In the genomic region with DNA sequence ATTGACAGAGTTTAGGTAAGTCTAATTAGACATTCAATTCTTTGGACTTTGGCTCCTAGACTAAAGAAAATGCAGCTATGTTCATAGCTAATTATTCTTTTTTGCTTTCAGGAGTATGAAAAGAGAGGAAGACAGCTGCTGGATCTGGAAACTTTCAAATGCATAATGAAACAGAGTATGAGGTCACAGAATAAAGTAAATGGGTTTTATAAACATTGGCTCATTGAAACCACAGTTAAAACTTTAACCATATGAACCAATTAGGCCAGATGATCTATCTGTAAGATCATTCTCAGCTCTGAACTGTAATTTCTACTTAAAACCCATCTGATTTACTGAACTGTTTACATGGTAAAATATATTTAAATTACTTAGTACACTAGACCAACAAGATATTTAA, we compare ENCODE assay signal across 19 cellular contexts.
DNase-seq lines count a peak whose midpoint lies in the region; ATAC-seq, FAIRE-seq and TF ChIP-seq lines count a peak whose summit lies in the region.
"Had no signal": no experiment of that assay in that cellular context is flagged by ENCODE, and none has a peak within 500 bp of the region (broad histone marks: within the 10 kb centered on the region; RNA-seq: fewer than 3 reads in every experiment).

No MANE protein-coding gene starts in this region.

- peak overlapping the region; percentile 99 for H3K27ac ChIP-seq in A673 (ENCODE audit: low read depth, low read length, poor library complexity, severe bottlenecking)
- peak overlapping the region; percentile 100 for H3K27ac ChIP-seq in SK-N-MC
- H3K27ac ChIP-seq in GM12878 (ENCODE audit: control insufficient read depth, insufficient read depth), result no peak overlapping the region
- H3K27ac ChIP-seq in mesenchymal stem cell (ENCODE audit: low read length, poor library complexity, severe bottlenecking), result no peak overlapping the region
- H3K27ac ChIP-seq in right cardiac atrium (ENCODE audit: low read length), result no peak overlapping the region
- no peak overlapping the region for H3K27ac ChIP-seq in MM.1S (ENCODE audit: low read length)
- H3K27ac ChIP-seq: 22Rv1, A549, BLaER1, HL-60 had no signal

- no peak overlapping the region for H2BK120ac ChIP-seq in mesenchymal stem cell (ENCODE audit: low read depth, low read length)

- SMC1A ChIA-PET in GM12878 (lab: Charles Lee; ENCODE audit: uncharacterized antibody, unreplicated experiment), result interaction anchor here (1.0 to 1.8 kb wide), 2 partner anchors 29 to 34 kb away, joined by 3 to 6 read pairs; no protein-coding TSS in a partner anchor

- peaks cover 3% of the 10 kb centered on the region for H3K9me3 ChIP-seq in A673 (ENCODE audit: low read depth, low read length, poor library complexity, severe bottlenecking)
- no peaks in the 10 kb centered on the region; the same call in 1 of the 2 replicates for H3K9me3 ChIP-seq in SK-N-MC (ENCODE audit: low read depth, low read length)
- no peaks in the 10 kb centered on the region for H3K9me3 ChIP-seq in GM12878 (replicated peaks; ENCODE audit: control insufficient read depth, insufficient read depth, low read length)
- H3K9me3 ChIP-seq in mesenchymal stem cell (ENCODE audit: control insufficient read depth, low read length), result peaks cover 8% of the 10 kb centered on the region
- H3K9me3 ChIP-seq in right cardiac atrium (ENCODE audit: control insufficient read depth, low read length), result no peaks in the 10 kb centered on the region
- H3K9me3 ChIP-seq in MM.1S (replicated peaks; ENCODE audit: insufficient read depth, low read length), result no peaks in the 10 kb centered on the region
- H3K9me3 ChIP-seq: A549 had no signal

- no peak overlapping the region for H3K4ac ChIP-seq in mesenchymal stem cell (ENCODE audit: low read depth in 1 of 2, low read length in 2 of 2)

- H3K9me2 ChIP-seq in MM.1S (replicated peaks; ENCODE audit: insufficient read depth, low read length), result no peaks in the 10 kb centered on the region

- ATAC-seq in GM12878 (peak; percentile 34), right cardiac atrium (no peak)
- ATAC-seq: A549; CD8-positive, alpha-beta T cell; GM23338 had no signal

- no peaks in the 10 kb centered on the region for H3K79me2 ChIP-seq in GM12878 (ENCODE audit: control insufficient read depth, insufficient read depth, low read length)
- no peaks in the 10 kb centered on the region for H3K79me2 ChIP-seq in MM.1S (ENCODE audit: low read length)

- TF ChIP-seq POLR2A in GM12878 (IDR thresholded peaks at IDR 0.05; ENCODE audit: low read depth, low read length), result no peak

- no peak for DNase-seq in A673 (ENCODE audit: low spot score)
- DNase-seq in SK-N-MC (ENCODE audit: low read depth, low spot score), result no peak
- DNase-seq in GM12878 (ENCODE audit: low read depth, low spot score), result no peak
- DNase-seq in mesenchymal stem cell, result peak; percentile 42
- DNase-seq in right cardiac atrium, result no peak
- no peak for DNase-seq in MM.1S
- DNase-seq in stimulated activated CD4-positive, alpha-beta T cell treated with anti-CD3 and anti-CD28 coated beads, Interleukin-2, amount 100 ng/mL, for 24 hours, result no peak
- no peak for DNase-seq in NAMALWA (ENCODE audit: low spot score)
- DNase-seq: Calu3; CD8-positive, alpha-beta T cell; DMS79 treated with DMSO at 0.1 percent for 48 hours; GF-D8; HCEC 1CT had no signal

- H3F3A ChIP-seq in MM.1S (ENCODE audit: insufficient read depth, low read length), result no peaks in the 10 kb centered on the region

- intact Hi-C loops in A673 (cut with micrococcal nuclease; ENCODE audit: unreplicated experiment), result loop anchor here (10.0 kb wide), 3 partner anchors 210 to 400 kb away; partner anchors contain the start of gene USPL1
- intact Hi-C loops in GM12878 (cut with micrococcal nuclease; ENCODE audit: unreplicated experiment), result no loop called here
- intact Hi-C loops in right cardiac atrium (cut with DNase I), result no loop called here

- no peak overlapping the region for H2BK12ac ChIP-seq in mesenchymal stem cell (ENCODE audit: low read length in 2 of 2)

- H2AK5ac ChIP-seq in mesenchymal stem cell (ENCODE audit: low read length, severe bottlenecking), result no peak overlapping the region

- peaks cover 32% of the 10 kb centered on the region for H3K36me3 ChIP-seq in A673 (ENCODE audit: insufficient read depth, low read length, poor library complexity, severe bottlenecking)
- H3K36me3 ChIP-seq in SK-N-MC (ENCODE audit: insufficient read depth, low read length), result peaks cover 36% of the 10 kb centered on the region
- no peaks in the 10 kb centered on the region for H3K36me3 ChIP-seq in GM12878 (ENCODE audit: control insufficient read depth in 2 of 2, insufficient read depth in 2 of 2, low read length in 1 of 2)
- H3K36me3 ChIP-seq in mesenchymal stem cell (ENCODE audit: control insufficient read depth in 1 of 2, insufficient read depth in 2 of 2, low read depth in 1 of 2, low read length in 2 of 2), result no peaks in the 10 kb centered on the region
- no peaks in the 10 kb centered on the region for H3K36me3 ChIP-seq in MM.1S (replicated peaks; ENCODE audit: insufficient read depth, low read length)
- H3K36me3 ChIP-seq: BLaER1 had no signal

- H4K20me1 ChIP-seq in GM12878 (ENCODE audit: control insufficient read depth, insufficient read depth) (no peaks in the 10 kb centered on the region), MM.1S (ENCODE audit: insufficient read depth, low read length) (no peaks in the 10 kb centered on the region)
- H4K20me1 ChIP-seq: BLaER1 had no signal

- H4K8ac ChIP-seq in mesenchymal stem cell (ENCODE audit: low read length), result no peak overlapping the region

- no peak for TF ChIP-seq RAD21 in GM12878 (IDR thresholded peaks at IDR 0.05; ENCODE audit: insufficient read depth, low read depth, low read length)

- no peak for FAIRE-seq in GM12878 (lab: Jason Lieb, UNC)
- FAIRE-seq: A549, H54 had no signal

- H2BK5ac ChIP-seq in mesenchymal stem cell (ENCODE audit: low read depth, low read length, poor library complexity, severe bottlenecking), result no peak overlapping the region

- POLR2A ChIA-PET in A673 (lab: Charles Lee; ENCODE audit: low non-redundant PET), result no interaction called here
- POLR2A ChIA-PET in GM12878 (lab: Charles Lee), result no interaction called here

- BruUV-seq in A673 (replicated peaks; lab: Mats Ljungman, UMichigan) (no TSS peak), GM12878 (replicated peaks; lab: Mats Ljungman, UMichigan) (no TSS peak)

- H3K9ac ChIP-seq in SK-N-MC (ENCODE audit: insufficient read length) (peak overlapping the region; percentile 96), GM12878 (ENCODE audit: control insufficient read depth, insufficient read depth, low read length) (no peak overlapping the region), mesenchymal stem cell (ENCODE audit: low read length) (no peak overlapping the region), MM.1S (ENCODE audit: low read length) (no peak overlapping the region)
- H3K9ac ChIP-seq: BLaER1 had no signal

- H3K23ac ChIP-seq in mesenchymal stem cell (ENCODE audit: low read length in 2 of 2), result no peak overlapping the region

- no peak overlapping the region for H4K91ac ChIP-seq in mesenchymal stem cell (ENCODE audit: low read length)

- in situ Hi-C loops in GM12878 (cut with MboI), result no loop called here

- H3K4me2 ChIP-seq in GM12878 (ENCODE audit: control insufficient read depth, insufficient read depth) (no peak overlapping the region), mesenchymal stem cell (ENCODE audit: low read length, poor library complexity, severe bottlenecking) (no peak overlapping the region), MM.1S (ENCODE audit: low read depth, low read length) (no peak overlapping the region)
- H3K4me2 ChIP-seq: A549, BLaER1, GM23338 had no signal

- TF ChIP-seq CTCF in A673 (conservative IDR thresholded peaks at IDR 0.05; ENCODE audit: low read depth, low read length), result no peak
- no peak for TF ChIP-seq CTCF in GM12878 (IDR thresholded peaks at IDR 0.05 in 2 of 3, conservative IDR thresholded peaks at IDR 0.05 in 1 of 3; ENCODE audit: control insufficient read depth in 2 of 3, extremely low read depth in 1 of 3, insufficient read depth in 1 of 3, low read depth in 3 of 3, low read length in 3 of 3)
- no peak for TF ChIP-seq CTCF in MM.1S (IDR thresholded peaks at IDR 0.05; ENCODE audit: low read length)

- no peaks in the 10 kb centered on the region for H3K79me1 ChIP-seq in mesenchymal stem cell (replicated peaks; ENCODE audit: low read length, poor library complexity, severe bottlenecking)

- H2BK15ac ChIP-seq in mesenchymal stem cell (ENCODE audit: low read depth, poor library complexity, severe bottlenecking), result no peak overlapping the region

- H2AFZ ChIP-seq in GM12878 (ENCODE audit: control insufficient read depth, low read depth, low read length) (no peak overlapping the region), mesenchymal stem cell (ENCODE audit: low read depth, low read length) (no peak overlapping the region), MM.1S (ENCODE audit: low read length) (no peak overlapping the region)
- H2AFZ ChIP-seq: GM23338 had no signal

- H3K4me3 ChIP-seq in A673 (ENCODE audit: low read depth, low read length, poor library complexity, severe bottlenecking) (peak overlapping the region; percentile 51), SK-N-MC (peak overlapping the region; percentile 82), GM12878 (no peak overlapping the region), mesenchymal stem cell (ENCODE audit: insufficient read depth in 1 of 2, low read depth in 1 of 2, low read length in 2 of 2) (no peak overlapping the region), right cardiac atrium (ENCODE audit: low read length) (no peak overlapping the region), MM.1S (ENCODE audit: low read length) (no peak overlapping the region)
- H3K4me3 ChIP-seq: A549, BLaER1, GM23338 had no signal

- H3K4me1 ChIP-seq in A673 (ENCODE audit: insufficient read depth, low read length, poor library complexity, severe bottlenecking), result peaks cover 27% of the 10 kb centered on the region
- H3K4me1 ChIP-seq in GM12878 (ENCODE audit: control insufficient read depth, insufficient read depth, low read length), result peaks cover 14% of the 10 kb centered on the region; the same call in 1 of the 2 replicates
- peaks cover 4% of the 10 kb centered on the region for H3K4me1 ChIP-seq in mesenchymal stem cell (ENCODE audit: control insufficient read depth, insufficient read depth, low read depth, low read length)
- H3K4me1 ChIP-seq in right cardiac atrium (ENCODE audit: control insufficient read depth, insufficient read depth, low read length), result no peaks in the 10 kb centered on the region
- H3K4me1 ChIP-seq in MM.1S (ENCODE audit: low read length), result no peaks in the 10 kb centered on the region
- H3K4me1 ChIP-seq: A549, BLaER1 had no signal

- CTCF ChIA-PET in A673 (lab: Charles Lee), result interaction anchor here (0.6 kb wide), 1 partner anchor 17 kb away, joined by 3 read pairs; no protein-coding TSS in a partner anchor
- CTCF ChIA-PET in GM12878 (lab: Yijun Ruan, JAX), result interaction anchor here (1.1 to 1.4 kb wide), 3 partner anchors 10 to 36 kb away, joined by 3 to 5 read pairs (median 3); no protein-coding TSS in a partner anchor

- H3K27me3 ChIP-seq in A673 (replicated peaks; ENCODE audit: insufficient read depth, low read depth, low read length, poor library complexity) (no peaks in the 10 kb centered on the region), GM12878 (replicated peaks in 1 of 2; ENCODE audit: control insufficient read depth in 2 of 2, insufficient read depth in 2 of 2, low read length in 1 of 2) (no peaks in the 10 kb centered on the region), mesenchymal stem cell (ENCODE audit: control insufficient read depth in 1 of 2, insufficient read depth in 1 of 2, low read length in 2 of 2) (peaks cover 0 to 3% of the 10 kb centered on the region in 2 experiments), right cardiac atrium (ENCODE audit: control insufficient read depth, insufficient read depth) (no peaks in the 10 kb centered on the region), MM.1S (replicated peaks; ENCODE audit: insufficient read depth, low read length) (no peaks in the 10 kb centered on the region)
- H3K27me3 ChIP-seq: BLaER1 had no signal

- H3K14ac ChIP-seq in mesenchymal stem cell (ENCODE audit: low read length in 2 of 2), result no peak overlapping the region

- RAD21 ChIA-PET in GM12878 (lab: Charles Lee; ENCODE audit: unreplicated experiment), result interaction anchor here (1.4 kb wide), 1 partner anchor 30 kb away, joined by 5 read pairs; no protein-coding TSS in a partner anchor

- TF ChIP-seq EP300 in GM12878 (IDR thresholded peaks at IDR 0.05; ENCODE audit: borderline replicate concordance in 1 of 2, control insufficient read depth in 1 of 2, low read depth in 2 of 2, low read length in 2 of 2), result no peak

- H3K18ac ChIP-seq in mesenchymal stem cell (ENCODE audit: low read depth in 1 of 2, low read length in 2 of 2), result no peak overlapping the region

Comparison
In these comparisons a context has a peak if more than half of its experiments do, and no peak if none do; other contexts are left out.
1. H3K27ac ChIP-seq: peak in A673 (single experiment) and SK-N-MC (single experiment); none in GM12878 (single experiment), mesenchymal stem cell (single experiment), right cardiac atrium (single experiment) and MM.1S (single experiment).
2. H3K4me3 ChIP-seq: peak in A673 (single experiment) and SK-N-MC (single experiment); none in GM12878 (single experiment), mesenchymal stem cell (0 of 2), right cardiac atrium (single experiment) and MM.1S (single experiment).